2 cellular contexts compared by ENCODE assay signal in the genomic region with DNA sequence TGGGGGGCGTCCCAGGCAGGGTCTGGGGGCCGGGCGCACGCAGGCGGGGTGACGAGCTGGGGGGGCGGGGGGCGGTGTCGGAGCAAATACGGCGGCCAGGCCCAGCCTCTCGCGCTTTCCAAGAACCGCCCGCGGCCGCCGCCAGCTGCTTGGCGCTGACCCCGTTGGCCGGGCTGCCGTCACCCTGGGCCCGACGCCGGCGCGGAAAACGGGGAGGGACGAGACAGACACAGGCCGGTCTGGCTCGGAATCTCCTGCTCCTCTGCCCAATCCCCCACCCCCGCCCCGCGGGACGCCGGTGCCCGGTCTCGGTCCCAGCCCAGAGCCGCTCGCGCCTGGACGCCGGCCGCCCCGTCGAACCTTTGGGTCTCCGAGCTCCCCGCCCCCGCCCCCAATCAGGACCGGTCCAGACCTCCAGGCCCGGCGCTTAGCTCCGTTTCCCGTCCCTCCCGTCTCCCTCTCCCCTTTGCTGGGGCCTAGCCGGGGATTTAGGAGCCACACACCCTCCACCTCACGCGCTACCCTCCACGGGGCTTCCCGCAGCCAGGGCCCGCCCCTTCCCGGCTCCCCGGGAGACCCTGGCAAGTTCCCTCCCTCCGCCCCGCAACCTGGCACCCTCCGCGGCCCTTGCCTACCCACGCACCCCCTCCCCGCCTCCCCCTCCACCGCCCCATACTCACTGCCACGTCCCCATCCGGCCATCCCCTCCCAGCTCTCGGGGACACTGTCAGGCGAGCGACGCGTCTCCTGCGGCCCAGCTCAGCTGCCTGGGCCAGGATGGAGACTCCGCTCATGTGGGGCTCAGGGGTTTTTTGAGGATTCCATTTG.
TF ChIP-seq lines count a peak whose summit lies in the region.

No MANE protein-coding gene starts in this region.

TF ChIP-seq in SK-N-SH, 30 proteins besides CTCF, POLR2A, EP300 and RAD21 (continued from another document):
- TF ChIP-seq, protein P1, sequence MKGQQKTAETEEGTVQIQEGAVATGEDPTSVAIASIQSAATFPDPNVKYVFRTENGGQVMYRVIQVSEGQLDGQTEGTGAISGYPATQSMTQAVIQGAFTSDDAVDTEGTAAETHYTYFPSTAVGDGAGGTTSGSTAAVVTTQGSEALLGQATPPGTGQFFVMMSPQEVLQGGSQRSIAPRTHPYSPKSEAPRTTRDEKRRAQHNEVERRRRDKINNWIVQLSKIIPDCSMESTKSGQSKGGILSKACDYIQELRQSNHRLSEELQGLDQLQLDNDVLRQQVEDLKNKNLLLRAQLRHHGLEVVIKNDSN (IDR thresholded peaks at IDR 0.05; ENCODE audit: borderline replicate concordance, low read depth) = no peak
- TF ChIP-seq, protein P2, sequence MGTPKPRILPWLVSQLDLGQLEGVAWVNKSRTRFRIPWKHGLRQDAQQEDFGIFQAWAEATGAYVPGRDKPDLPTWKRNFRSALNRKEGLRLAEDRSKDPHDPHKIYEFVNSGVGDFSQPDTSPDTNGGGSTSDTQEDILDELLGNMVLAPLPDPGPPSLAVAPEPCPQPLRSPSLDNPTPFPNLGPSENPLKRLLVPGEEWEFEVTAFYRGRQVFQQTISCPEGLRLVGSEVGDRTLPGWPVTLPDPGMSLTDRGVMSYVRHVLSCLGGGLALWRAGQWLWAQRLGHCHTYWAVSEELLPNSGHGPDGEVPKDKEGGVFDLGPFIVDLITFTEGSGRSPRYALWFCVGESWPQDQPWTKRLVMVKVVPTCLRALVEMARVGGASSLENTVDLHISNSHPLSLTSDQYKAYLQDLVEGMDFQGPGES (IDR thresholded peaks at IDR 0.05; ENCODE audit: low read depth, low read length) = no peak
- no peak for TF ChIP-seq SIN3A (IDR thresholded peaks at IDR 0.05; ENCODE audit: borderline replicate concordance, low read depth, low read length)
- TF ChIP-seq FOSL2 (IDR thresholded peaks at IDR 0.05; ENCODE audit: borderline replicate concordance, low read depth) = no peak
- no peak for TF ChIP-seq RXRA (IDR thresholded peaks at IDR 0.05; ENCODE audit: borderline replicate concordance, low read depth)
- TF ChIP-seq NRF1 (IDR thresholded peaks at IDR 0.05; ENCODE audit: low read depth, low read length) = no peak
- TF ChIP-seq, protein P3, sequence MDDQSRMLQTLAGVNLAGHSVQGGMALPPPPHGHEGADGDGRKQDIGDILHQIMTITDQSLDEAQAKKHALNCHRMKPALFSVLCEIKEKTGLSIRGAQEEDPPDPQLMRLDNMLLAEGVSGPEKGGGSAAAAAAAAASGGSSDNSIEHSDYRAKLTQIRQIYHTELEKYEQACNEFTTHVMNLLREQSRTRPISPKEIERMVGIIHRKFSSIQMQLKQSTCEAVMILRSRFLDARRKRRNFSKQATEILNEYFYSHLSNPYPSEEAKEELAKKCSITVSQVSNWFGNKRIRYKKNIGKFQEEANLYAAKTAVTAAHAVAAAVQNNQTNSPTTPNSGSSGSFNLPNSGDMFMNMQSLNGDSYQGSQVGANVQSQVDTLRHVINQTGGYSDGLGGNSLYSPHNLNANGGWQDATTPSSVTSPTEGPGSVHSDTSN (IDR thresholded peaks at IDR 0.05) = no peak
- TF ChIP-seq, protein P4, sequence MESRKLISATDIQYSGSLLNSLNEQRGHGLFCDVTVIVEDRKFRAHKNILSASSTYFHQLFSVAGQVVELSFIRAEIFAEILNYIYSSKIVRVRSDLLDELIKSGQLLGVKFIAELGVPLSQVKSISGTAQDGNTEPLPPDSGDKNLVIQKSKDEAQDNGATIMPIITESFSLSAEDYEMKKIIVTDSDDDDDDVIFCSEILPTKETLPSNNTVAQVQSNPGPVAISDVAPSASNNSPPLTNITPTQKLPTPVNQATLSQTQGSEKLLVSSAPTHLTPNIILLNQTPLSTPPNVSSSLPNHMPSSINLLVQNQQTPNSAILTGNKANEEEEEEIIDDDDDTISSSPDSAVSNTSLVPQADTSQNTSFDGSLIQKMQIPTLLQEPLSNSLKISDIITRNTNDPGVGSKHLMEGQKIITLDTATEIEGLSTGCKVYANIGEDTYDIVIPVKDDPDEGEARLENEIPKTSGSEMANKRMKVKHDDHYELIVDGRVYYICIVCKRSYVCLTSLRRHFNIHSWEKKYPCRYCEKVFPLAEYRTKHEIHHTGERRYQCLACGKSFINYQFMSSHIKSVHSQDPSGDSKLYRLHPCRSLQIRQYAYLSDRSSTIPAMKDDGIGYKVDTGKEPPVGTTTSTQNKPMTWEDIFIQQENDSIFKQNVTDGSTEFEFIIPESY (IDR thresholded peaks at IDR 0.05; ENCODE audit: borderline replicate concordance, low read depth) = no peak
- TF ChIP-seq YY1 (IDR thresholded peaks at IDR 0.05; ENCODE audit: low read depth) = no peak
- TF ChIP-seq TEAD4 (IDR thresholded peaks at IDR 0.05; ENCODE audit: borderline replicate concordance, insufficient read depth) = no peak
- no peak for TF ChIP-seq TCF12 (IDR thresholded peaks at IDR 0.05)
- no peak for TF ChIP-seq FOXJ3 (CRISPR knock-in tag; IDR thresholded peaks at IDR 0.05)

TF ChIP-seq in SK-N-SH treated with all-trans-retinoic acid at 6 μM for 48 hours, 23 proteins besides CTCF, POLR2A, EP300 and RAD21 (continued from another document):
- TF ChIP-seq, protein P5, sequence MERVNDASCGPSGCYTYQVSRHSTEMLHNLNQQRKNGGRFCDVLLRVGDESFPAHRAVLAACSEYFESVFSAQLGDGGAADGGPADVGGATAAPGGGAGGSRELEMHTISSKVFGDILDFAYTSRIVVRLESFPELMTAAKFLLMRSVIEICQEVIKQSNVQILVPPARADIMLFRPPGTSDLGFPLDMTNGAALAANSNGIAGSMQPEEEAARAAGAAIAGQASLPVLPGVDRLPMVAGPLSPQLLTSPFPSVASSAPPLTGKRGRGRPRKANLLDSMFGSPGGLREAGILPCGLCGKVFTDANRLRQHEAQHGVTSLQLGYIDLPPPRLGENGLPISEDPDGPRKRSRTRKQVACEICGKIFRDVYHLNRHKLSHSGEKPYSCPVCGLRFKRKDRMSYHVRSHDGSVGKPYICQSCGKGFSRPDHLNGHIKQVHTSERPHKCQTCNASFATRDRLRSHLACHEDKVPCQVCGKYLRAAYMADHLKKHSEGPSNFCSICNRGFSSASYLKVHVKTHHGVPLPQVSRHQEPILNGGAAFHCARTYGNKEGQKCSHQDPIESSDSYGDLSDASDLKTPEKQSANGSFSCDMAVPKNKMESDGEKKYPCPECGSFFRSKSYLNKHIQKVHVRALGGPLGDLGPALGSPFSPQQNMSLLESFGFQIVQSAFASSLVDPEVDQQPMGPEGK (CRISPR knock-in tag; IDR thresholded peaks at IDR 0.05; ENCODE audit: borderline replicate concordance) = no peak
- TF ChIP-seq, protein P6, sequence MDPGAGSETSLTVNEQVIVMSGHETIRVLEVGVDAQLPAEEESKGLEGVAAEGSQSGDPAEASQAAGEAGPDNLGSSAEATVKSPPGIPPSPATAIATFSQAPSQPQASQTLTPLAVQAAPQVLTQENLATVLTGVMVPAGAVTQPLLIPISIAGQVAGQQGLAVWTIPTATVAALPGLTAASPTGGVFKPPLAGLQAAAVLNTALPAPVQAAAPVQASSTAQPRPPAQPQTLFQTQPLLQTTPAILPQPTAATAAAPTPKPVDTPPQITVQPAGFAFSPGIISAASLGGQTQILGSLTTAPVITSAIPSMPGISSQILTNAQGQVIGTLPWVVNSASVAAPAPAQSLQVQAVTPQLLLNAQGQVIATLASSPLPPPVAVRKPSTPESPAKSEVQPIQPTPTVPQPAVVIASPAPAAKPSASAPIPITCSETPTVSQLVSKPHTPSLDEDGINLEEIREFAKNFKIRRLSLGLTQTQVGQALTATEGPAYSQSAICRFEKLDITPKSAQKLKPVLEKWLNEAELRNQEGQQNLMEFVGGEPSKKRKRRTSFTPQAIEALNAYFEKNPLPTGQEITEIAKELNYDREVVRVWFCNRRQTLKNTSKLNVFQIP (CRISPR knock-in tag; IDR thresholded peaks at IDR 0.05; ENCODE audit: borderline replicate concordance, low read depth) = no peak
- no peak for TF ChIP-seq ARNTL (CRISPR knock-in tag; IDR thresholded peaks at IDR 0.05; ENCODE audit: borderline replicate concordance, low read depth)
TF ChIP-seq in SK-N-SH treated with all-trans-retinoic acid at 6 μM for 48 hours: peak in this region for 0.
